In the genomic region with DNA sequence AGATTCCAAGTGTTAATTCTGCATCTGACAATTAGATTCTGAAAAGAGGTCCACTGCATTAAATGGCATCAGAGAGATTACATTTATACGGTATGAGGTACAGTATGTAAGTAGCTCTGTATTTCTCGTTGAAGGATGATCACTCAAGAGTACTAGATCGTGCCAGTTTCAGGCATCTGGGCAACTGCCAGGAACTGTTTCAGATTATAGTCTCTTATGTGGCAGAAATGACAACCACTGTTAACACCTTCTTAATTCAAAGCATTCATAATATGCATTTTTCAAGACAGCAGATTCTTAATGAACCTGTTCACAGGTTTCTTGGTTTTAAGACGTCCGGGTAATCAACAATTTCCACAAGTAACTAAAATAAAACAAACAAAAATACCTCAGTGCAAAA, we compare ENCODE assay signal across 10 cellular contexts. TPM values are rescaled to one million over a fixed set of nuclear protein-coding genes. Genes with fewer than 3 reads are reported as not detected.
DNase-seq lines count a peak whose midpoint lies in the region; ATAC-seq and TF ChIP-seq lines count a peak whose summit lies in the region.
"Had no signal": no experiment of that assay in that cellular context is flagged by ENCODE, and none has a peak within 500 bp of the region (broad histone marks: within the 10 kb centered on the region; RNA-seq: fewer than 3 reads in every experiment).

No MANE protein-coding gene starts in this region.

- no peak overlapping the region for H4K91ac ChIP-seq in IMR-90 (ENCODE audit: insufficient read depth, low read depth, low read length)
- H4K91ac ChIP-seq in mesenchymal stem cell (ENCODE audit: low read length): no peak overlapping the region

- H3K56ac ChIP-seq in IMR-90 (ENCODE audit: extremely low read depth, insufficient read depth, low read length): peak overlapping the region; percentile 55

- peaks cover 61% of the 10 kb centered on the region for H3K79me2 ChIP-seq in ACC112 (ENCODE audit: control insufficient read depth, insufficient read depth, low read length, unreplicated experiment)

- DNase-seq in IMR-90: no peak
- DNase-seq in cardiac fibroblast (ENCODE audit: low read depth in 2 of 2): peak; percentile 34 to 50
- DNase-seq in mesenchymal stem cell: peak; percentile 28
- DNase-seq in COLO829 (ENCODE audit: low spot score): no peak
- DNase-seq in iPS-NIHi11 (ENCODE audit: low spot score): no peak
- DNase-seq: effector memory CD4-positive, alpha-beta T cell; stimulated activated CD4-positive, alpha-beta T cell treated with anti-CD3 and anti-CD28 coated beads, Interleukin-4, amount 100 ng/mL, for 1 hour had no signal

- POLR2A ChIA-PET in IMR-90 (lab: Charles Lee; ENCODE audit: unreplicated experiment): no interaction called here

- H3K9ac ChIP-seq in IMR-90 (ENCODE audit: low read depth, low read length) (peak overlapping the region; percentile 86; the same call in 1 of the 2 replicates), mesenchymal stem cell (ENCODE audit: low read length) (peak overlapping the region; percentile 94)

- H3K23ac ChIP-seq in IMR-90 (ENCODE audit: low read depth, low read length): peak overlapping the region; percentile 57; the same call in 1 of the 2 replicates
- H3K23ac ChIP-seq in mesenchymal stem cell (ENCODE audit: low read length in 2 of 2): no peak overlapping the region

- H4K8ac ChIP-seq in IMR-90 (ENCODE audit: low read depth in 2 of 2, low read length in 2 of 2): no peak overlapping the region
- no peak overlapping the region for H4K8ac ChIP-seq in mesenchymal stem cell (ENCODE audit: low read length)

- H4K20me1 ChIP-seq in IMR-90 (ENCODE audit: insufficient read depth, low read length): peaks cover 18% of the 10 kb centered on the region

- H3K4me2 ChIP-seq in IMR-90 (ENCODE audit: low read depth, low read length) (peak overlapping the region; percentile 96), mesenchymal stem cell (ENCODE audit: low read length, poor library complexity, severe bottlenecking) (peak overlapping the region; percentile 44)

- H3K27me3 ChIP-seq in ACC112 (ENCODE audit: insufficient read depth, low read length): no peaks in the 10 kb centered on the region
- H3K27me3 ChIP-seq in IMR-90 (ENCODE audit: control insufficient read depth, insufficient read depth, low read length): no peaks in the 10 kb centered on the region
- no peaks in the 10 kb centered on the region for H3K27me3 ChIP-seq in mesenchymal stem cell (ENCODE audit: control insufficient read depth in 1 of 2, insufficient read depth in 1 of 2, low read length in 2 of 2)

- H3K79me1 ChIP-seq in IMR-90 (ENCODE audit: low read depth in 1 of 2, low read length in 2 of 2) (peaks cover 10 to 25% of the 10 kb centered on the region in 2 experiments), mesenchymal stem cell (replicated peaks; ENCODE audit: low read length, poor library complexity, severe bottlenecking) (no peaks in the 10 kb centered on the region)

- H2BK5ac ChIP-seq in IMR-90 (ENCODE audit: low read depth, low read length, poor library complexity, severe bottlenecking): peak overlapping the region; percentile 90
- no peak overlapping the region for H2BK5ac ChIP-seq in mesenchymal stem cell (ENCODE audit: low read depth, low read length, poor library complexity, severe bottlenecking)

- H3K14ac ChIP-seq in IMR-90 (replicated peaks; ENCODE audit: low read depth, low read length) (no peak overlapping the region), mesenchymal stem cell (ENCODE audit: low read length in 2 of 2) (no peak overlapping the region)

- H3K4me3 ChIP-seq in ACC112 (ENCODE audit: low read depth, low read length) (peak overlapping the region; percentile 82), IMR-90 (ENCODE audit: insufficient read depth, low read depth, low read length) (peak overlapping the region; percentile 87), cardiac fibroblast (replicated peaks in 1 of 2; ENCODE audit: low read depth in 2 of 2, low read length in 2 of 2) (peak overlapping the region; percentile 74 to 79), mesenchymal stem cell (ENCODE audit: insufficient read depth in 1 of 2, low read depth in 1 of 2, low read length in 2 of 2) (peak overlapping the region in 1 of 2 experiments; percentile 93)

- H2AK5ac ChIP-seq in IMR-90 (ENCODE audit: low read depth, low read length) (no peak overlapping the region), mesenchymal stem cell (ENCODE audit: low read length, severe bottlenecking) (no peak overlapping the region)

- no CpG with 5 or more reads among the region's 5 CpGs for WGBS in IMR-90 (ENCODE audit: extremely low coverage in 2 of 2, insufficient read length in 1 of 2), 2 experiments
- 64% methylated on average over 5 of the region's 5 CpGs for WGBS in mesenchymal stem cell

- H2BK20ac ChIP-seq in IMR-90 (ENCODE audit: low read depth, low read length): no peak overlapping the region

- H3K4me1 ChIP-seq in ACC112 (ENCODE audit: control insufficient read depth, insufficient read depth, low read length, unreplicated experiment): peaks cover 14% of the 10 kb centered on the region
- H3K4me1 ChIP-seq in IMR-90 (ENCODE audit: control insufficient read depth, insufficient read depth, low read length): peaks cover 4% of the 10 kb centered on the region
- peaks cover 6% of the 10 kb centered on the region for H3K4me1 ChIP-seq in mesenchymal stem cell (ENCODE audit: control insufficient read depth, insufficient read depth, low read depth, low read length)

- H3K18ac ChIP-seq in IMR-90 (ENCODE audit: low read depth, low read length) (peak overlapping the region; percentile 34; the same call in 1 of the 2 replicates), mesenchymal stem cell (ENCODE audit: low read depth in 1 of 2, low read length in 2 of 2) (no peak overlapping the region)

- TF ChIP-seq CTCF in IMR-90 (conservative IDR thresholded peaks at IDR 0.05; ENCODE audit: low read depth, low read length) (no peak), cardiac fibroblast (IDR thresholded peaks at IDR 0.05; ENCODE audit: low read depth, low read length) (no peak)

- no peak overlapping the region for H4K5ac ChIP-seq in IMR-90 (ENCODE audit: low read depth, low read length)

- ATAC-seq in IMR-90 (ENCODE audit: low read depth) (no peak), HG03139 (IDR thresholded peaks at IDR 0.05; ENCODE audit: unreplicated experiment) (no peak), GM21717 (IDR thresholded peaks at IDR 0.05; ENCODE audit: unreplicated experiment) (no peak)

- H2BK15ac ChIP-seq in IMR-90 (ENCODE audit: low read depth, low read length) (no peak overlapping the region), mesenchymal stem cell (ENCODE audit: low read depth, poor library complexity, severe bottlenecking) (no peak overlapping the region)

- no peak for TF ChIP-seq RAD21 in IMR-90 (IDR thresholded peaks at IDR 0.05; ENCODE audit: low read length)

- H3K36me3 ChIP-seq in ACC112 (ENCODE audit: insufficient read depth, low read length) (peaks cover 15% of the 10 kb centered on the region), IMR-90 (ENCODE audit: control insufficient read depth, insufficient read depth, low read length) (no peaks in the 10 kb centered on the region), mesenchymal stem cell (ENCODE audit: control insufficient read depth in 1 of 2, insufficient read depth in 2 of 2, low read depth in 1 of 2, low read length in 2 of 2) (peaks cover 0 to 13% of the 10 kb centered on the region in 2 experiments)

- no peak for TF ChIP-seq POLR2A in IMR-90 (IDR thresholded peaks at IDR 0.05; ENCODE audit: low read depth, low read length)

- H3K9me3 ChIP-seq in IMR-90 (ENCODE audit: control insufficient read depth, insufficient read depth, low read length): no peaks in the 10 kb centered on the region
- H3K9me3 ChIP-seq in mesenchymal stem cell (ENCODE audit: control insufficient read depth, low read length): no peaks in the 10 kb centered on the region

- no peak overlapping the region for H2BK12ac ChIP-seq in mesenchymal stem cell (ENCODE audit: low read length in 2 of 2)

- peaks cover 5% of the 10 kb centered on the region for H3K9me1 ChIP-seq in IMR-90 (ENCODE audit: insufficient read depth, low read length)

- CTCF ChIA-PET in IMR-90 (lab: Yijun Ruan, JAX): interaction anchor here (1.0 kb wide), 1 partner anchor 377 kb away, joined by 4 read pairs; no protein-coding TSS in a partner anchor

- intact Hi-C loops in IMR-90 (cut with micrococcal nuclease): loop anchor here (1.0 to 5.0 kb wide), 4 partner anchors 231 to 533 kb away; no protein-coding TSS in a partner anchor

- dilution Hi-C loops in IMR-90 (cut with HindIII; ENCODE audit: low sequenced_read_pairs, unreplicated experiment): no loop called here

- no TSS peak for BruUV-seq in IMR-90 (replicated peaks; lab: Mats Ljungman, UMichigan)

- H3K27ac ChIP-seq in ACC112 (ENCODE audit: low read depth, low read length) (peak overlapping the region; percentile 89), IMR-90 (ENCODE audit: insufficient read depth, low read length) (no peak overlapping the region; the same call in 1 of the 2 replicates), mesenchymal stem cell (ENCODE audit: low read length, poor library complexity, severe bottlenecking) (no peak overlapping the region)

- H2BK120ac ChIP-seq in IMR-90 (ENCODE audit: low read depth, low read length) (no peak overlapping the region), mesenchymal stem cell (ENCODE audit: low read depth, low read length) (no peak overlapping the region)

- no peak overlapping the region for H2AK9ac ChIP-seq in IMR-90 (replicated peaks; ENCODE audit: low read depth, low read length, poor library complexity)

- H2AFZ ChIP-seq in ACC112 (ENCODE audit: low read length, unreplicated experiment): no peak overlapping the region
- no peak overlapping the region for H2AFZ ChIP-seq in IMR-90 (replicated peaks; ENCODE audit: low read length, poor library complexity)
- no peak overlapping the region for H2AFZ ChIP-seq in mesenchymal stem cell (ENCODE audit: low read depth, low read length)

- H3K4ac ChIP-seq in IMR-90 (ENCODE audit: low read depth, low read length) (no peak overlapping the region), mesenchymal stem cell (ENCODE audit: low read depth in 1 of 2, low read length in 2 of 2) (no peak overlapping the region)

- in situ Hi-C loops in IMR-90 (cut with MboI; ENCODE audit: low sequenced_read_pairs): no loop called here

TF ChIP-seq in IMR-90, 13 proteins besides CTCF, POLR2A, EP300 and RAD21 (continues in another document):
- no peak for TF ChIP-seq CHD1 (IDR thresholded peaks at IDR 0.05; ENCODE audit: low read depth, low read length)
- no peak for TF ChIP-seq SMC3 (IDR thresholded peaks at IDR 0.05; ENCODE audit: low read depth, low read length)
- no peak for TF ChIP-seq NFE2L2 (IDR thresholded peaks at IDR 0.05; ENCODE audit: low read depth, low read length)
- TF ChIP-seq BHLHE40 (IDR thresholded peaks at IDR 0.05; ENCODE audit: low read depth, low read length): no peak

RNA-seq across cellular contexts. Expression of a gene that starts 1.6 kb away (rescaled TPM):
- 35.3 and 45.8 TPM in 2 replicates for total RNA-seq in IMR-90 (2012; rRNA removed)
- polyA plus RNA-seq in IMR-90 (2012; rRNA removed): 6.4 and 8.1 TPM in 2 replicates
- polyA plus RNA-seq in IMR-90 (2012; cell fraction: cytosol; rRNA removed): 1.2 and 1.4 TPM in 2 replicates
- 1.5 and 12.4 TPM in 2 replicates for polyA plus RNA-seq in IMR-90 (2012; cell fraction: nucleus; rRNA removed; ENCODE audit: low replicate concordance)
- polyA plus RNA-seq in mesenchymal stem cell (2013, experiment 1 of 2): 15.1 TPM
- 14.8 TPM for polyA plus RNA-seq in mesenchymal stem cell (2013, experiment 2 of 2)

Comparison
In these comparisons a context has a peak if more than half of its experiments do, and no peak if none do; other contexts are left out.
1. DNase-seq: peak in cardiac fibroblast (2 of 2) and mesenchymal stem cell (single experiment); none in IMR-90 (single experiment), COLO829 (single experiment) and iPS-NIHi11 (single experiment).